Comparison of ENCODE assay signal across 1 cellular context in the genomic region with DNA sequence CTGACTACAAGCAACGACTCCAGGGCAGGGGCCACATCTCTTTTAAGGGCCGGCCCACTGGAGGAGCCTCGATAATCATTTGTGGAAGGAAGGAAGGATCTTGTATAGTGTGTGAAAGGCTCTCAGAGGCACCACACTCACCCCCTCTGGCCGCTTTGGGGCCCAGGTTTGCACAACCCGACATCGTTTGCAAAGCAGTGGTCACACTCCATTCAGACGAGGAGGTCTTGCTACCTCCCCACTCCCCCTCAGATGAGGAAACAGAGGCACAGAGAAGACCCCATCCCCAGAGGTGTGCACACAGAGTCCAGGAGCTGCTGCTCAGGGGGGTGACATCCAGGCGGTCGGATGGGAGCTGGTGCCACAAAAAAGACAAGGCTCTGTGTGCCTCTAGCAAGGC.
TF ChIP-seq lines count a peak whose summit lies in the region.

No MANE protein-coding gene starts in this region.

TF ChIP-seq in GM23338, 12 proteins besides CTCF, POLR2A, EP300 and RAD21 (continued from another document):
- no peak for TF ChIP-seq REST (IDR thresholded peaks at IDR 0.05; ENCODE audit: unreplicated experiment)
- no peak for TF ChIP-seq ZNF462 (CRISPR knock-in tag; IDR thresholded peaks at IDR 0.05)
- TF ChIP-seq EZH2phosphoT487 (IDR thresholded peaks at IDR 0.05; ENCODE audit: unreplicated experiment): no peak
- TF ChIP-seq ZNF114 (CRISPR knock-in tag; IDR thresholded peaks at IDR 0.05): no peak
